Comparison of ENCODE assay signal across 26 cellular contexts in the genomic region with DNA sequence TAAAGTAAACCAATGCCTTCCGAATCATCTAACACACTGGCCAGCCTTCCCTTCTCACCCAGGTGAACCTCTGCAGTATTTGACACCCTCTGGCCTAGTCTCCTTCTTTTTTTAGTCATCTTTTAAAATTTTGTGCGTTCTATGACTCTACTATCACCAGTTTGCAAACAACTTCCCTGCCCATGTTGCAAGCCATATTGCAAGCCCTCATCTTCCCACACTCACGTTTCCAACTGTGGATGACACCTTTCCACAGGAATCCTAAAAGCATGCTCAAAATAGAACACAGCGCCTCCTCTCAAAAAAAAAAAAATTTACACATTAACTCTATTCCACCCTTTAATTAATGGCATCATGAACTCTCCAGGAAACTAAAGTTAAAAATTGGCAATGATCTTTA.
"Had no signal": no experiment of that assay in that cellular context is flagged by ENCODE, and none has a peak within 500 bp of the region (broad histone marks: within the 10 kb centered on the region; RNA-seq: fewer than 3 reads in every experiment).

No MANE protein-coding gene starts in this region.

- H3K4me3 Mint-ChIP-seq: activated CD4-positive, alpha-beta memory T cell treated with anti-CD3 and anti-CD28 coated beads, Interleukin-2, amount 10 ng/mL, durations not matched to agents 7 days and 5 days; activated CD4-positive, alpha-beta T cell treated with anti-CD3 and anti-CD28 coated beads, Interleukin-2, amount 10 ng/mL, durations not matched to agents 7 days and 5 days; activated T-cell treated with anti-CD3 and anti-CD28 coated beads, Interleukin-2, amount 50 U/mL, for 24 hours; natural killer cell; neural progenitor cell; stimulated activated naive CD8-positive, alpha-beta T cell treated with anti-CD3 and anti-CD28 coated beads, Interleukin-15, Interleukin-2, amounts not matched to agents 100 ng/mL and 50 ng/mL, for 24 hours had no signal

- H3K4me2 ChIP-seq: neural progenitor cell had no signal

- DNase-seq: activated CD4-positive, alpha-beta memory T cell treated with anti-CD3 and anti-CD28 coated beads, Interleukin-2, amount 10 ng/mL, durations not matched to agents 7 days and 5 days; activated CD4-positive, alpha-beta T cell treated with anti-CD3 and anti-CD28 coated beads, Interleukin-2, amount 10 ng/mL, durations not matched to agents 7 days and 5 days; activated CD4-positive, CD25-positive, alpha-beta regulatory T cell treated with anti-CD3 and anti-CD28 coated beads, Interleukin-2, amount 50 U/mL, for 72 hours; activated CD8-positive, alpha-beta memory T cell treated with anti-CD3 and anti-CD28 coated beads, Interleukin-2, amount 50 U/mL, for 48 hours; activated gamma-delta T cell treated with Interleukin-2 at 50 U/mL for 16 hours; activated naive CD4-positive, alpha-beta T cell treated with anti-CD3 and anti-CD28 coated beads, Interleukin-2, amount 50 U/mL, for 16 hours; activated T-cell treated with anti-CD3 and anti-CD28 coated beads, Interleukin-2, amount 50 U/mL, for 24 hours; amniotic stem cell; brain microvascular endothelial cell; cortex of kidney; esophagus squamous epithelium; foreskin melanocyte; kidney; left colon; midbrain; natural killer cell; right lobe of liver; stimulated activated CD4-positive, alpha-beta T cell treated with anti-CD3 and anti-CD28 coated beads, Interleukin-12 subunit alpha, Interleukin-12 subunit beta, amount 100 ng/mL, for 4 hours; stimulated activated CD4-positive, alpha-beta T cell treated with anti-CD3 and anti-CD28 coated beads, Interleukin-4, amount 100 ng/mL, for 1 hour; substantia nigra; upper lobe of right lung; WERI-Rb-1 had no signal

- H3K9me3 Mint-ChIP-seq: activated CD4-positive, alpha-beta memory T cell treated with anti-CD3 and anti-CD28 coated beads, Interleukin-2, amount 10 ng/mL, durations not matched to agents 7 days and 5 days; activated CD4-positive, alpha-beta T cell treated with anti-CD3 and anti-CD28 coated beads, Interleukin-2, amount 10 ng/mL, durations not matched to agents 7 days and 5 days; activated T-cell treated with anti-CD3 and anti-CD28 coated beads, Interleukin-2, amount 50 U/mL, for 24 hours; stimulated activated naive CD8-positive, alpha-beta T cell treated with anti-CD3 and anti-CD28 coated beads, Interleukin-15, Interleukin-2, amounts not matched to agents 100 ng/mL and 50 ng/mL, for 24 hours had no signal

- H3K9ac ChIP-seq: neural progenitor cell had no signal

- H3K4me3 ChIP-seq: esophagus squamous epithelium, neural progenitor cell, right lobe of liver, upper lobe of right lung had no signal

- H3K9me3 ChIP-seq: esophagus squamous epithelium, right lobe of liver, upper lobe of right lung had no signal

- FAIRE-seq: astrocyte, kidney, TTC549 had no signal

- H3K36me3 ChIP-seq: brain microvascular endothelial cell, esophagus squamous epithelium, neural progenitor cell, right lobe of liver, upper lobe of right lung, WERI-Rb-1 had no signal

- H3K27me3 ChIP-seq: brain microvascular endothelial cell, esophagus squamous epithelium, neural progenitor cell, right lobe of liver, upper lobe of right lung had no signal

- H3K4me1 Mint-ChIP-seq: activated CD4-positive, alpha-beta memory T cell treated with anti-CD3 and anti-CD28 coated beads, Interleukin-2, amount 10 ng/mL, durations not matched to agents 7 days and 5 days; activated CD4-positive, alpha-beta T cell treated with anti-CD3 and anti-CD28 coated beads, Interleukin-2, amount 10 ng/mL, durations not matched to agents 7 days and 5 days; natural killer cell had no signal

- H3K27me3 Mint-ChIP-seq: activated CD4-positive, alpha-beta memory T cell treated with anti-CD3 and anti-CD28 coated beads, Interleukin-2, amount 10 ng/mL, durations not matched to agents 7 days and 5 days; activated CD4-positive, alpha-beta T cell treated with anti-CD3 and anti-CD28 coated beads, Interleukin-2, amount 10 ng/mL, durations not matched to agents 7 days and 5 days; activated T-cell treated with anti-CD3 and anti-CD28 coated beads, Interleukin-2, amount 50 U/mL, for 24 hours; stimulated activated naive CD8-positive, alpha-beta T cell treated with anti-CD3 and anti-CD28 coated beads, Interleukin-15, Interleukin-2, amounts not matched to agents 100 ng/mL and 50 ng/mL, for 24 hours had no signal

- H3K36me3 Mint-ChIP-seq: natural killer cell, neural progenitor cell had no signal

- H3K4me1 ChIP-seq: right lobe of liver, upper lobe of right lung had no signal

- H2AFZ ChIP-seq: neural progenitor cell had no signal

- H3K27ac Mint-ChIP-seq: activated CD4-positive, alpha-beta memory T cell treated with anti-CD3 and anti-CD28 coated beads, Interleukin-2, amount 10 ng/mL, durations not matched to agents 7 days and 5 days; activated CD4-positive, alpha-beta T cell treated with anti-CD3 and anti-CD28 coated beads, Interleukin-2, amount 10 ng/mL, durations not matched to agents 7 days and 5 days; activated T-cell treated with anti-CD3 and anti-CD28 coated beads, Interleukin-2, amount 50 U/mL, for 24 hours; natural killer cell; neural progenitor cell; stimulated activated naive CD8-positive, alpha-beta T cell treated with anti-CD3 and anti-CD28 coated beads, Interleukin-15, Interleukin-2, amounts not matched to agents 100 ng/mL and 50 ng/mL, for 24 hours had no signal

- H3K27ac ChIP-seq: brain microvascular endothelial cell, neural progenitor cell, right lobe of liver, upper lobe of right lung, WERI-Rb-1 had no signal
